In genomic region chr10:22631185-22631584, GRCh38 we compare ENCODE assay signal across 1 cellular context.
TF ChIP-seq lines count a peak whose summit lies in the region.

No MANE protein-coding gene starts in this region.

TF ChIP-seq in HCT116, 20 proteins besides CTCF, POLR2A, EP300 and RAD21 (continued from another document):
- TF ChIP-seq TCF7L2 (IDR thresholded peaks at IDR 0.05; ENCODE audit: borderline replicate concordance, extremely low read depth, insufficient read depth, insufficient read length) (no peak), EZH2phosphoT487 (IDR thresholded peaks at IDR 0.05; ENCODE audit: borderline replicate concordance) (no peak), JUND (IDR thresholded peaks at IDR 0.05) (no peak), CBX3 (IDR thresholded peaks at IDR 0.05; ENCODE audit: low read depth) (no peak), ELF1 (IDR thresholded peaks at IDR 0.05; ENCODE audit: borderline replicate concordance, low read depth) (no peak), CEBPB (IDR thresholded peaks at IDR 0.05; ENCODE audit: low read depth) (no peak)
